30 cellular contexts compared by ENCODE assay signal in genomic region chr15:78881681-78882080, GRCh38. TPM values are rescaled to one million over a fixed set of nuclear protein-coding genes. Genes with fewer than 3 reads are reported as not detected.
DNase-seq lines count a peak whose midpoint lies in the region; ATAC-seq and TF ChIP-seq lines count a peak whose summit lies in the region.
"Had no signal": no experiment of that assay in that cellular context is flagged by ENCODE, and none has a peak within 500 bp of the region (broad histone marks: within the 10 kb centered on the region; RNA-seq: fewer than 3 reads in every experiment).

No MANE protein-coding gene starts in this region.

- peaks cover 28 to 37% of the 10 kb centered on the region in 2 experiments for H3K36me3 ChIP-seq in HCT116 (ENCODE audit: control insufficient read depth in 1 of 2, insufficient read depth in 2 of 2, low read length in 2 of 2)
- H3K36me3 ChIP-seq in osteoblast (ENCODE audit: insufficient read depth, low read length) = peaks cover 60% of the 10 kb centered on the region
- H3K36me3 ChIP-seq: ovary had no signal

- H3K4me3 ChIP-seq in HCT116 (replicated peaks in 1 of 2; ENCODE audit: low read depth in 1 of 2, low read length in 2 of 2) = no peak overlapping the region
- no peak overlapping the region for H3K4me3 ChIP-seq in osteoblast (ENCODE audit: insufficient read depth, low read length)
- H3K4me3 ChIP-seq: gastroesophageal sphincter, ovary, testis had no signal

- no peaks in the 10 kb centered on the region for H3K9me3 ChIP-seq in HCT116 (ENCODE audit: control insufficient read depth in 1 of 2, insufficient read depth in 1 of 2, low read depth in 1 of 2, low read length in 2 of 2)
- no peaks in the 10 kb centered on the region for H3K9me3 ChIP-seq in osteoblast (ENCODE audit: low read depth, low read length)
- H3K9me3 ChIP-seq: gastroesophageal sphincter, ovary, testis had no signal

- H3K9me2 ChIP-seq in HCT116 (ENCODE audit: insufficient read depth) = no peaks in the 10 kb centered on the region

- H3K4me2 ChIP-seq in HCT116 (ENCODE audit: low read length) (no peak overlapping the region), osteoblast (ENCODE audit: insufficient read depth, low read length) (no peak overlapping the region)

- H3K79me2 ChIP-seq in HCT116 (ENCODE audit: insufficient read depth, low read length) (peaks cover 100% of the 10 kb centered on the region), osteoblast (ENCODE audit: insufficient read depth, low read length) (peaks cover 99% of the 10 kb centered on the region)

- ATAC-seq in activated CD8-positive, alpha-beta T cell treated with anti-CD3 and anti-CD28 coated beads for 36 hours = no peak
- no peak for ATAC-seq in activated CD8-positive, alpha-beta T cell treated with anti-CD3 and anti-CD28 coated beads, Interleukin-2, amount 10 ng/mL, durations not matched to agents 7 days and 5 days
- ATAC-seq in HCT116 (no peak), HG02763 (IDR thresholded peaks at IDR 0.05; ENCODE audit: unreplicated experiment) (no peak)
- ATAC-seq in activated naive CD8-positive, alpha-beta T cell treated with anti-CD3 and anti-CD28 coated beads, Interleukin-2, amount 50 U/mL, for 24 hours = no peak
- ATAC-seq: gastroesophageal sphincter; SK-N-SH treated with all-trans-retinoic acid at 6 μM for 48 hours; stimulated activated naive CD8-positive, alpha-beta T cell treated with anti-CD3 and anti-CD28 coated beads, Interleukin-15, Interleukin-2, amounts not matched to agents 100 U/mL and 50 U/mL, for 24 hours had no signal

- H4K20me1 ChIP-seq in HCT116 (ENCODE audit: insufficient read depth) (peaks cover 70% of the 10 kb centered on the region), osteoblast (ENCODE audit: insufficient read depth, low read length) (peaks cover 95% of the 10 kb centered on the region)

- H3K9me3 Mint-ChIP-seq in activated CD8-positive, alpha-beta T cell treated with anti-CD3 and anti-CD28 coated beads for 36 hours = no peaks in the 10 kb centered on the region
- no peaks in the 10 kb centered on the region for H3K9me3 Mint-ChIP-seq in activated CD8-positive, alpha-beta T cell treated with anti-CD3 and anti-CD28 coated beads, Interleukin-2, amount 10 ng/mL, durations not matched to agents 7 days and 5 days (ENCODE audit: insufficient read depth)
- no peaks in the 10 kb centered on the region for H3K9me3 Mint-ChIP-seq in activated naive CD8-positive, alpha-beta T cell treated with anti-CD3 and anti-CD28 coated beads, Interleukin-2, amount 50 U/mL, for 24 hours
- H3K9me3 Mint-ChIP-seq: activated CD4-positive, alpha-beta memory T cell treated with anti-CD3 and anti-CD28 coated beads for 36 hours; CD14-positive monocyte; nephron; T-helper 1 cell treated with Interleukin-12 subunit alpha and Interleukin-12 subunit beta and Interleukin-4 antibody, amounts not matched to agents 30 μg/mL and 1 μg/mL, for 36 hours had no signal

- in situ Hi-C loops in G401 (cut with HindIII; ENCODE audit: low sequenced_read_pairs) = no loop called here

- DNase-seq in activated CD8-positive, alpha-beta T cell treated with anti-CD3 and anti-CD28 coated beads for 36 hours = no peak
- no peak for DNase-seq in activated CD8-positive, alpha-beta T cell treated with anti-CD3 and anti-CD28 coated beads, Interleukin-2, amount 10 ng/mL, durations not matched to agents 7 days and 5 days
- no peak for DNase-seq in HCT116 (ENCODE audit: low read depth, low spot score)
- no peak for DNase-seq in activated naive CD8-positive, alpha-beta T cell treated with anti-CD3 and anti-CD28 coated beads, Interleukin-2, amount 50 U/mL, for 24 hours
- DNase-seq in osteoblast (ENCODE audit: insufficient read length, low spot score, missing footprints) = no peak
- no peak for DNase-seq in central memory CD4-positive, alpha-beta T cell
- DNase-seq in G401 (ENCODE audit: low spot score) = no peak
- DNase-seq: 8988T; activated CD4-positive, alpha-beta memory T cell treated with anti-CD3 and anti-CD28 coated beads for 36 hours; activated gamma-delta T cell treated with Interleukin-2 at 50 U/mL for 16 hours; brain microvascular endothelial cell; EL; hippocampal formation; NCI-H1417 treated with DMSO at 0.1 percent for 48 hours; NCI-H2029 treated with DMSO at 0.1 percent for 48 hours; NCI-H226; NCI-H69; Right ventricle myocardium superior; small intestine; stimulated activated CD4-positive, alpha-beta T cell treated with anti-CD3 and anti-CD28 coated beads, Interleukin-1b, Interleukin-23, amount 100 ng/mL, for 48 hours; stimulated activated naive CD8-positive, alpha-beta T cell treated with anti-CD3 and anti-CD28 coated beads, Interleukin-15, Interleukin-2, amounts not matched to agents 100 U/mL and 50 U/mL, for 24 hours; testis had no signal

- H3K4me3 Mint-ChIP-seq in activated CD8-positive, alpha-beta T cell treated with anti-CD3 and anti-CD28 coated beads for 36 hours = no peak overlapping the region
- no peak overlapping the region for H3K4me3 Mint-ChIP-seq in activated CD8-positive, alpha-beta T cell treated with anti-CD3 and anti-CD28 coated beads, Interleukin-2, amount 10 ng/mL, durations not matched to agents 7 days and 5 days
- no peak overlapping the region for H3K4me3 Mint-ChIP-seq in activated naive CD8-positive, alpha-beta T cell treated with anti-CD3 and anti-CD28 coated beads, Interleukin-2, amount 50 U/mL, for 24 hours
- H3K4me3 Mint-ChIP-seq: activated CD4-positive, alpha-beta memory T cell treated with anti-CD3 and anti-CD28 coated beads for 36 hours; CD14-positive monocyte; nephron; T-helper 1 cell treated with Interleukin-12 subunit alpha and Interleukin-12 subunit beta and Interleukin-4 antibody, amounts not matched to agents 30 μg/mL and 1 μg/mL, for 36 hours had no signal

- intact Hi-C loops in activated CD8-positive, alpha-beta T cell treated with anti-CD3 and anti-CD28 coated beads for 36 hours (cut with micrococcal nuclease) = no loop called here
- intact Hi-C loops in HCT116 (cut with micrococcal nuclease) = no loop called here

- TF ChIP-seq CTCF in activated CD8-positive, alpha-beta T cell treated with anti-CD3 and anti-CD28 coated beads for 36 hours (IDR thresholded peaks at IDR 0.05) = no peak
- TF ChIP-seq CTCF in HCT116 (IDR thresholded peaks at IDR 0.05 in 2 of 3, conservative IDR thresholded peaks at IDR 0.05 in 1 of 3; ENCODE audit: borderline replicate concordance in 1 of 3, insufficient read depth in 1 of 3, low read depth in 2 of 3, low read length in 2 of 3) (no peak), osteoblast (IDR thresholded peaks at IDR 0.05; ENCODE audit: extremely low read depth, low read depth, low read length) (no peak)

- TSS peak; percentile 0 for BruUV-seq in HCT116 (replicated peaks; lab: Mats Ljungman, UMichigan)

- CTCF ChIA-PET in activated CD8-positive, alpha-beta T cell treated with anti-CD3 and anti-CD28 coated beads for 36 hours (lab: Charles Lee) = interaction anchor here (1.1 to 2.0 kb wide), 2 partner anchors 10 to 70 kb away, joined by 3 to 4 read pairs; no protein-coding TSS in a partner anchor
- CTCF ChIA-PET in activated CD8-positive, alpha-beta T cell treated with anti-CD3 and anti-CD28 coated beads, Interleukin-2, amount 10 ng/mL, durations not matched to agents 7 days and 5 days (lab: Charles Lee) = interaction anchor here (1.6 to 3.4 kb wide), 3 partner anchors 10 to 28 kb away, joined by 4 to 17 read pairs (median 8); no protein-coding TSS in a partner anchor
- CTCF ChIA-PET in HCT116 (lab: Charles Lee) = interaction anchor here (0.6 kb wide), 1 partner anchor 303 kb away, joined by 3 read pairs; no protein-coding TSS in a partner anchor

- no peak for TF ChIP-seq POLR2A in HCT116 (IDR thresholded peaks at IDR 0.05; ENCODE audit: borderline replicate concordance, extremely low read depth, insufficient read depth, insufficient read length)

- H3K36me3 Mint-ChIP-seq in activated CD8-positive, alpha-beta T cell treated with anti-CD3 and anti-CD28 coated beads for 36 hours (ENCODE audit: low read depth) = peaks cover 57% of the 10 kb centered on the region
- peaks cover 58% of the 10 kb centered on the region for H3K36me3 Mint-ChIP-seq in activated CD8-positive, alpha-beta T cell treated with anti-CD3 and anti-CD28 coated beads, Interleukin-2, amount 10 ng/mL, durations not matched to agents 7 days and 5 days (ENCODE audit: low read depth)
- H3K36me3 Mint-ChIP-seq in activated naive CD8-positive, alpha-beta T cell treated with anti-CD3 and anti-CD28 coated beads, Interleukin-2, amount 50 U/mL, for 24 hours (ENCODE audit: low read depth) = peaks cover 61% of the 10 kb centered on the region

- RAD21 ChIA-PET in HCT116 (lab: Charles Lee; ENCODE audit: low non-redundant PET in 1 of 2, low total read pairs in 2 of 2, uncharacterized antibody in 2 of 2, unreplicated experiment in 2 of 2) = no interaction called here

- no peak for TF ChIP-seq RAD21 in HCT116 (IDR thresholded peaks at IDR 0.05; ENCODE audit: low read depth)

- H3K27me3 Mint-ChIP-seq in activated CD8-positive, alpha-beta T cell treated with anti-CD3 and anti-CD28 coated beads for 36 hours = no peaks in the 10 kb centered on the region
- H3K27me3 Mint-ChIP-seq in activated CD8-positive, alpha-beta T cell treated with anti-CD3 and anti-CD28 coated beads, Interleukin-2, amount 10 ng/mL, durations not matched to agents 7 days and 5 days (ENCODE audit: low read depth) = no peaks in the 10 kb centered on the region
- no peaks in the 10 kb centered on the region for H3K27me3 Mint-ChIP-seq in activated naive CD8-positive, alpha-beta T cell treated with anti-CD3 and anti-CD28 coated beads, Interleukin-2, amount 50 U/mL, for 24 hours
- H3K27me3 Mint-ChIP-seq: activated CD4-positive, alpha-beta memory T cell treated with anti-CD3 and anti-CD28 coated beads for 36 hours had no signal

- H2AFZ ChIP-seq in HCT116 (ENCODE audit: low read depth, low read length, poor library complexity, severe bottlenecking) = no peak overlapping the region
- H2AFZ ChIP-seq in osteoblast (ENCODE audit: low read length) = no peak overlapping the region

- H3K27ac ChIP-seq in HCT116 (ENCODE audit: low read depth, low read length) = no peak overlapping the region
- H3K27ac ChIP-seq in osteoblast (ENCODE audit: low read depth, low read length) = peak overlapping the region; percentile 13
- H3K27ac ChIP-seq: brain microvascular endothelial cell, gastroesophageal sphincter, HL-60, ovary, testis had no signal

- H3K4me1 ChIP-seq in HCT116 (ENCODE audit: control insufficient read depth in 1 of 2, insufficient read depth in 2 of 2, low read length in 2 of 2) (peaks cover 16 to 34% of the 10 kb centered on the region in 2 experiments), osteoblast (ENCODE audit: insufficient read depth, low read length) (peaks cover 48% of the 10 kb centered on the region)

- POLR2A ChIA-PET in activated CD8-positive, alpha-beta T cell treated with anti-CD3 and anti-CD28 coated beads for 36 hours (lab: Charles Lee) = interaction anchor here (2.9 kb wide), 1 partner anchor 8 kb away, joined by 17 read pairs; no protein-coding TSS in a partner anchor
- POLR2A ChIA-PET in activated CD8-positive, alpha-beta T cell treated with anti-CD3 and anti-CD28 coated beads, Interleukin-2, amount 10 ng/mL, durations not matched to agents 7 days and 5 days (lab: Charles Lee) = interaction anchor here (1.5 kb wide), 1 partner anchor 8 kb away, joined by 6 read pairs; no protein-coding TSS in a partner anchor
- POLR2A ChIA-PET in HCT116 (lab: Charles Lee) = interaction anchor here (0.6 kb wide), 1 partner anchor 401 kb away, joined by 3 read pairs; no protein-coding TSS in a partner anchor

- no peaks in the 10 kb centered on the region for H3K27me3 ChIP-seq in HCT116 (ENCODE audit: insufficient read depth, low read length)
- no peaks in the 10 kb centered on the region for H3K27me3 ChIP-seq in osteoblast (ENCODE audit: insufficient read depth, low read length)
- H3K27me3 ChIP-seq: brain microvascular endothelial cell, gastroesophageal sphincter, ovary, testis had no signal

- peak overlapping the region; percentile 38 for H3K27ac Mint-ChIP-seq in activated CD8-positive, alpha-beta T cell treated with anti-CD3 and anti-CD28 coated beads for 36 hours
- no peak overlapping the region for H3K27ac Mint-ChIP-seq in activated CD8-positive, alpha-beta T cell treated with anti-CD3 and anti-CD28 coated beads, Interleukin-2, amount 10 ng/mL, durations not matched to agents 7 days and 5 days
- peak overlapping the region; percentile 22 for H3K27ac Mint-ChIP-seq in activated naive CD8-positive, alpha-beta T cell treated with anti-CD3 and anti-CD28 coated beads, Interleukin-2, amount 50 U/mL, for 24 hours
- H3K27ac Mint-ChIP-seq: activated CD4-positive, alpha-beta memory T cell treated with anti-CD3 and anti-CD28 coated beads for 36 hours; CD14-positive monocyte; nephron; T-helper 1 cell treated with Interleukin-12 subunit alpha and Interleukin-12 subunit beta and Interleukin-4 antibody, amounts not matched to agents 30 μg/mL and 1 μg/mL, for 36 hours had no signal

- no peak overlapping the region for H3K9ac ChIP-seq in HCT116 (ENCODE audit: low read length)

- peaks cover 62% of the 10 kb centered on the region for H3K4me1 Mint-ChIP-seq in activated CD8-positive, alpha-beta T cell treated with anti-CD3 and anti-CD28 coated beads for 36 hours (ENCODE audit: low read depth)
- peaks cover 49% of the 10 kb centered on the region for H3K4me1 Mint-ChIP-seq in activated CD8-positive, alpha-beta T cell treated with anti-CD3 and anti-CD28 coated beads, Interleukin-2, amount 10 ng/mL, durations not matched to agents 7 days and 5 days (ENCODE audit: low read depth)
- peaks cover 80% of the 10 kb centered on the region for H3K4me1 Mint-ChIP-seq in activated naive CD8-positive, alpha-beta T cell treated with anti-CD3 and anti-CD28 coated beads, Interleukin-2, amount 50 U/mL, for 24 hours

RNA-seq across cellular contexts. Expression of gene MORF4L1, which starts 9.0 kb away (rescaled TPM):
- total RNA-seq in activated CD8-positive, alpha-beta T cell treated with anti-CD3 and anti-CD28 coated beads for 36 hours = 100 to 1,000 TPM; 236 to 247 TPM
- 100 to 1,000 TPM; 243 to 244 TPM for total RNA-seq in activated CD8-positive, alpha-beta T cell treated with anti-CD3 and anti-CD28 coated beads, Interleukin-2, amount 10 ng/mL, durations not matched to agents 7 days and 5 days
- total RNA-seq in HCT116 (2021; ENCODE audit: unreplicated experiment) (273 TPM), osteoblast (446 and 456 TPM in 2 replicates)
- 137 and 219 TPM in 2 replicates for polyA plus RNA-seq in HCT116 (2012)
- total RNA-seq in G401 (2014; rRNA removed; shearing (Covaris generic)) = 654 and 661 TPM in 2 replicates
